1 cellular context compared by ENCODE assay signal in the genomic region with DNA sequence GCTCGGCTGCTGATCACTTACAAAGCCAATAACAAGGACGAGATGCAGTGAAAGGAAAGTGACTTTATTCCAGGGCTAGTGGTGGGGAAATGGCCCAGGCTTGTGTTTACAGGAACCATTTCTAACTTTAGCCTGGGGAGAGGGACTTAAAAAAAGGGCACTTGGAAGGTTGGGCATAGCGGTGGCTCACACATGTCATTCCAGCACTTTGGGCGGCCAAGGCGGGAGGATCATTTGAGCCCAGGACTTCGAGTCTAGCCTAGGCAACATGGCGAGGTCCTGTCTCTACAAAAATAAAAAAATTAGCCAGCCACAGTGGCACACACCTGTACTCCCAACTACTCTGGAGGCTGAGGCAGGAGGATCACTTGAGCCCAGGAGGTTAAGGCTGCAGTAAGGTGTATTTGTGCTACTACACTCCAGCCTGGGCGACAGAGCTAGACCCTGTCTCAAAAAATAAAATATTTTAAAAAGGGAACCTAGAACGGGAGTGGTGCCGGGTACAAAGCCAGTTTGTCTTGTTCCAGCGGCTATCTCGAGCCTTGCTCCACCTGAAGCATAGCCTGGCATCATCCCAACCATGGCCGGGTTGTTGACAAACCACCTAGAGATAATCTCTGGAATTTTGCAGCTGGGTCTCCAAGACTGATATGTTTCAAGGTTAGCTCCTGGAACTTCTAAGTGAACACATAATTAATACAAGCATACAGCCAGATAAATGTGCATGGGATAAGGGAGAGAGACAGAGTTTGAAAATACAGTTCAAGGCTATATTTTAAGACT.
TF ChIP-seq lines count a peak whose summit lies in the region.

No MANE protein-coding gene starts in this region.

TF ChIP-seq in HepG2, 621 proteins besides CTCF, POLR2A, EP300 and RAD21:
- no peak for TF ChIP-seq RXRB (CRISPR knock-in tag; IDR thresholded peaks at IDR 0.05; ENCODE audit: borderline replicate concordance)
- TF ChIP-seq, protein P1, sequence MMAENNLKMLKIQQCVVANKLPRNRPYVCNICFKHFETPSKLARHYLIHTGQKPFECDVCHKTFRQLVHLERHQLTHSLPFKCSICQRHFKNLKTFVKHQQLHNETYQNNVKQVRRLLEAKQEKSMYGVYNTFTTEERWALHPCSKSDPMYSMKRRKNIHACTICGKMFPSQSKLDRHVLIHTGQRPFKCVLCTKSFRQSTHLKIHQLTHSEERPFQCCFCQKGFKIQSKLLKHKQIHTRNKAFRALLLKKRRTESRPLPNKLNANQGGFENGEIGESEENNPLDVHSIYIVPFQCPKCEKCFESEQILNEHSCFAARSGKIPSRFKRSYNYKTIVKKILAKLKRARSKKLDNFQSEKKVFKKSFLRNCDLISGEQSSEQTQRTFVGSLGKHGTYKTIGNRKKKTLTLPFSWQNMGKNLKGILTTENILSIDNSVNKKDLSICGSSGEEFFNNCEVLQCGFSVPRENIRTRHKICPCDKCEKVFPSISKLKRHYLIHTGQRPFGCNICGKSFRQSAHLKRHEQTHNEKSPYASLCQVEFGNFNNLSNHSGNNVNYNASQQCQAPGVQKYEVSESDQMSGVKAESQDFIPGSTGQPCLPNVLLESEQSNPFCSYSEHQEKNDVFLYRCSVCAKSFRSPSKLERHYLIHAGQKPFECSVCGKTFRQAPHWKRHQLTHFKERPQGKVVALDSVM (CRISPR knock-in tag; IDR thresholded peaks at IDR 0.05): 0 out of 2 replicates have a peak, but pooled peaks have one; percentile 15
- no peak for TF ChIP-seq FLYWCH1 (CRISPR knock-in tag; IDR thresholded peaks at IDR 0.05)
- no peak for TF ChIP-seq ZNF724P (CRISPR knock-in tag; IDR thresholded peaks at IDR 0.05; ENCODE audit: borderline replicate concordance)
